Comparison of ENCODE assay signal across 14 cellular contexts in the genomic region with DNA sequence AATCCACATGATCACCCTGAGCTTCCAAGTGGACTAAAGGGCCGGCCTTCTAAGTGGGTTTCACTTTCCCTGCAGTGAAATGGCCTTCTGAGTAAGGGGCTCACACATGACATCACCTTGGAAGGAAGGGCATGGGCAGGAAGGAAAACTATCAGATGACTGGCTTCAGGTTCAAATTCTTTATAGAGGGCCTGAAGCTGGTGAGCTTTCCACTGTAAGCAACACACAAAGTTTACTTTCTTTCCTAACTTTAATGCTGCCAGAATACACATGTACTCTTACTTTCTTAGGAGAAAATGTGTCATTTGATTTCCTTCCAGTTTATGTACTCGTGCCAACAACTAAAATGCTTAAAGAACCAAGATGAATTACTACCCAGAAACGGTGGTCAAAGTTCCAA.
DNase-seq lines count a peak whose midpoint lies in the region; ATAC-seq, FAIRE-seq and TF ChIP-seq lines count a peak whose summit lies in the region.
"Had no signal": no experiment of that assay in that cellular context is flagged by ENCODE, and none has a peak within 500 bp of the region (broad histone marks: within the 10 kb centered on the region; RNA-seq: fewer than 3 reads in every experiment).

No MANE protein-coding gene starts in this region.

- intact Hi-C loops in activated T-helper 2 cell treated with anti-CD3 and anti-CD28 coated beads, Interferon-gamma antibody, Interleukin-2, Interleukin-4, amounts not matched to agents 10 μg/mL and 5 μg/mL and 100 μg/mL, durations not matched to agents 14 hours and 24 hours and 36 hours (cut with micrococcal nuclease) = loop anchor here (2.0 kb wide), 1 partner anchor 21 kb away; no protein-coding TSS in a partner anchor

- 16 to 35% (median 32%) methylated on average over 3 of the region's 3 CpGs for WGBS in small intestine, 3 donors

- no peak for TF ChIP-seq CTCF in HEK293 (tag by site-specific recombination; IDR thresholded peaks at IDR 0.05)
- no peak for TF ChIP-seq CTCF in fibroblast of the aortic adventitia (IDR thresholded peaks at IDR 0.05; ENCODE audit: insufficient read depth, low read length)

- H3K4me3 ChIP-seq in HEK293 (ENCODE audit: low read depth, low read length) (no peak overlapping the region), fibroblast of the aortic adventitia (ENCODE audit: low read depth, low read length) (peak overlapping the region; percentile 15), small intestine (ENCODE audit: low read depth in 1 of 2, low read length in 2 of 2) (no peak overlapping the region), MG63 (no peak overlapping the region)
- H3K4me3 ChIP-seq: GM12878, SJSA1 had no signal

- no peak for ATAC-seq in HG02852 (IDR thresholded peaks at IDR 0.05; ENCODE audit: unreplicated experiment)
- ATAC-seq: GM12878 had no signal

- H3K4me1 ChIP-seq in HEK293 (ENCODE audit: control insufficient read depth, insufficient read depth, low read length) (peaks cover 9% of the 10 kb centered on the region), small intestine (ENCODE audit: control insufficient read depth in 2 of 2, insufficient read depth in 1 of 2, low read depth in 1 of 2, low read length in 1 of 2) (peaks cover 2 to 10% of the 10 kb centered on the region in 2 donors)

- H3K9me3 Mint-ChIP-seq in activated T-helper 2 cell treated with anti-CD3 and anti-CD28 coated beads, Interferon-gamma antibody, Interleukin-2, Interleukin-4, amounts not matched to agents 10 μg/mL and 5 μg/mL and 100 μg/mL, durations not matched to agents 14 hours and 24 hours and 36 hours = no peaks in the 10 kb centered on the region
- H3K9me3 Mint-ChIP-seq: nephron had no signal

- FAIRE-seq in small intestine (lab: Jason Lieb, UNC) = no peak
- FAIRE-seq: endometrium, GM12878 had no signal

- H3K9me3 ChIP-seq in HEK293 (ENCODE audit: control insufficient read depth, insufficient read depth, low read depth, low read length) (no peaks in the 10 kb centered on the region), small intestine (ENCODE audit: control insufficient read depth, low read depth) (no peaks in the 10 kb centered on the region), MG63 (no peaks in the 10 kb centered on the region)
- H3K9me3 ChIP-seq: SJSA1 had no signal

- no peaks in the 10 kb centered on the region for H3K27me3 Mint-ChIP-seq in activated T-helper 2 cell treated with anti-CD3 and anti-CD28 coated beads, Interferon-gamma antibody, Interleukin-2, Interleukin-4, amounts not matched to agents 10 μg/mL and 5 μg/mL and 100 μg/mL, durations not matched to agents 14 hours and 24 hours and 36 hours (ENCODE audit: low read depth)

- H3K36me3 Mint-ChIP-seq in activated T-helper 2 cell treated with anti-CD3 and anti-CD28 coated beads, Interferon-gamma antibody, Interleukin-2, Interleukin-4, amounts not matched to agents 10 μg/mL and 5 μg/mL and 100 μg/mL, durations not matched to agents 14 hours and 24 hours and 36 hours (ENCODE audit: low read depth) = peaks cover 79% of the 10 kb centered on the region

- H3K27ac ChIP-seq in HEK293 (ENCODE audit: extremely low read depth, low read depth, low read length) (no peak overlapping the region), small intestine (ENCODE audit: low read depth in 1 of 2, low read length in 1 of 2) (peak overlapping the region; percentile 38 to 52)

- peak overlapping the region; percentile 14 for H3K27ac Mint-ChIP-seq in activated T-helper 2 cell treated with anti-CD3 and anti-CD28 coated beads, Interferon-gamma antibody, Interleukin-2, Interleukin-4, amounts not matched to agents 10 μg/mL and 5 μg/mL and 100 μg/mL, durations not matched to agents 14 hours and 24 hours and 36 hours
- H3K27ac Mint-ChIP-seq: nephron had no signal

- peaks cover 68% of the 10 kb centered on the region for H3K4me1 Mint-ChIP-seq in activated T-helper 2 cell treated with anti-CD3 and anti-CD28 coated beads, Interferon-gamma antibody, Interleukin-2, Interleukin-4, amounts not matched to agents 10 μg/mL and 5 μg/mL and 100 μg/mL, durations not matched to agents 14 hours and 24 hours and 36 hours (ENCODE audit: low read depth)

- H3K36me3 ChIP-seq in HEK293 (ENCODE audit: control insufficient read depth in 2 of 2, insufficient read depth in 1 of 2, low read length in 2 of 2) (no peaks in the 10 kb centered on the region; a peak in 1 of 3 replicates), small intestine (ENCODE audit: control insufficient read depth in 2 of 2, insufficient read depth in 2 of 2, low read length in 2 of 2) (peaks cover 3 to 5% of the 10 kb centered on the region in 2 donors), MG63 (peaks cover 3% of the 10 kb centered on the region)

- H3K4me3 Mint-ChIP-seq in activated T-helper 2 cell treated with anti-CD3 and anti-CD28 coated beads, Interferon-gamma antibody, Interleukin-2, Interleukin-4, amounts not matched to agents 10 μg/mL and 5 μg/mL and 100 μg/mL, durations not matched to agents 14 hours and 24 hours and 36 hours (ENCODE audit: low read depth) = no peak overlapping the region
- H3K4me3 Mint-ChIP-seq: nephron had no signal

- H3K27me3 ChIP-seq in small intestine (ENCODE audit: control insufficient read depth in 2 of 2, insufficient read depth in 2 of 2, low read length in 2 of 2) (no peaks in the 10 kb centered on the region), MG63 (no peaks in the 10 kb centered on the region)
- H3K27me3 ChIP-seq: SJSA1 had no signal

- CTCF ChIA-PET in HEK293 (lab: Yijun Ruan, JAX) = no interaction called here

- DNase-seq in activated T-helper 2 cell treated with anti-CD3 and anti-CD28 coated beads, Interferon-gamma antibody, Interleukin-2, Interleukin-4, amounts not matched to agents 10 μg/mL and 5 μg/mL and 100 μg/mL, durations not matched to agents 14 hours and 24 hours and 36 hours (ENCODE audit: low spot score) = no peak
- peak; percentile 76 for DNase-seq in fibroblast of the aortic adventitia (ENCODE audit: low read depth)
- no peak for DNase-seq in small intestine
- DNase-seq in ureter (ENCODE audit: low spot score) = no peak
- DNase-seq in MG63 = no peak
- DNase-seq: DMS 273 treated with DMSO at 0.1 percent for 48 hours, NCI-H1417, NCI-H69 had no signal

- POLR2A ChIA-PET in HEK293 (lab: Yijun Ruan, JAX) = no interaction called here

TF ChIP-seq in HEK293, 187 proteins besides CTCF, POLR2A, EP300 and RAD21:
- TF ChIP-seq GFI1B (tag by site-specific recombination; IDR thresholded peaks at IDR 0.05) (no peak), ZNF423 (tag by site-specific recombination; IDR thresholded peaks at IDR 0.05) (no peak), PRDM1 (tag by site-specific recombination; IDR thresholded peaks at IDR 0.05) (peak; percentile 45; the same call in 1 of the 2 replicates), HOXA7 (CRISPR knock-in tag; IDR thresholded peaks at IDR 0.05; ENCODE audit: borderline replicate concordance) (no peak), ZNF335 (tag by site-specific recombination; conservative IDR thresholded peaks at IDR 0.05) (no peak), ZNF211 (tag by site-specific recombination; IDR thresholded peaks at IDR 0.05; ENCODE audit: low read depth) (no peak), ZSCAN30 (tag by site-specific recombination; IDR thresholded peaks at IDR 0.05) (no peak), ZNF837 (tag by site-specific recombination; IDR thresholded peaks at IDR 0.05) (no peak)
- TF ChIP-seq, protein P1, sequence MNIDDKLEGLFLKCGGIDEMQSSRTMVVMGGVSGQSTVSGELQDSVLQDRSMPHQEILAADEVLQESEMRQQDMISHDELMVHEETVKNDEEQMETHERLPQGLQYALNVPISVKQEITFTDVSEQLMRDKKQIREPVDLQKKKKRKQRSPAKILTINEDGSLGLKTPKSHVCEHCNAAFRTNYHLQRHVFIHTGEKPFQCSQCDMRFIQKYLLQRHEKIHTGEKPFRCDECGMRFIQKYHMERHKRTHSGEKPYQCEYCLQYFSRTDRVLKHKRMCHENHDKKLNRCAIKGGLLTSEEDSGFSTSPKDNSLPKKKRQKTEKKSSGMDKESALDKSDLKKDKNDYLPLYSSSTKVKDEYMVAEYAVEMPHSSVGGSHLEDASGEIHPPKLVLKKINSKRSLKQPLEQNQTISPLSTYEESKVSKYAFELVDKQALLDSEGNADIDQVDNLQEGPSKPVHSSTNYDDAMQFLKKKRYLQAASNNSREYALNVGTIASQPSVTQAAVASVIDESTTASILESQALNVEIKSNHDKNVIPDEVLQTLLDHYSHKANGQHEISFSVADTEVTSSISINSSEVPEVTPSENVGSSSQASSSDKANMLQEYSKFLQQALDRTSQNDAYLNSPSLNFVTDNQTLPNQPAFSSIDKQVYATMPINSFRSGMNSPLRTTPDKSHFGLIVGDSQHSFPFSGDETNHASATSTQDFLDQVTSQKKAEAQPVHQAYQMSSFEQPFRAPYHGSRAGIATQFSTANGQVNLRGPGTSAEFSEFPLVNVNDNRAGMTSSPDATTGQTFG (tag by site-specific recombination; IDR thresholded peaks at IDR 0.05; ENCODE audit: borderline replicate concordance) = no peak
